Comparison of ENCODE assay signal across 23 cellular contexts in the genomic region with DNA sequence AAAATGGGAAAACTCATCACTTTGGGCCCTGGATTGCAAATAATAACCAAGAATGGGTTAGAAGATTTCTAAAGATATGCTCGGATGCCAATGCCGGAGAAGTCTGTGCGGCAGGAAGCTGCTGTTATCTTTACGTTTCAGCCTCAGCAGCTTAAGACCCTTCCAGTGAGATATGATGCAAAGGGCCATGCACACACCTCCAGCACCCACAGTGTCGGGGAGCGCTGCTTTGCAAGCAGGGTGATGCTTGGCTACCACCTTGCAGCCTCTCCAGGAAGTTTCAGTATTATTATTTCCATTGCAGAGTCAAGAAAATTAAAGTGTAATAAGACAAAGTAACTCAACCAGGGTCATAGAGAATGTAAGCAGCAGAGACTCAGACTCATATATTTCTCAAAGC.
"Had no signal": no experiment of that assay in that cellular context is flagged by ENCODE, and none has a peak within 500 bp of the region (broad histone marks: within the 10 kb centered on the region; RNA-seq: fewer than 3 reads in every experiment).

No MANE protein-coding gene starts in this region.

- H3K27me3 ChIP-seq: esophagus muscularis mucosa, foreskin keratinocyte, left lung, neutrophil, ovary, spleen, tibial nerve had no signal

- DNase-seq: activated CD4-positive, alpha-beta T cell treated with anti-CD3 and anti-CD28 coated beads for 1 hour; activated CD4-positive, alpha-beta T cell treated with anti-CD3 and anti-CD28 coated beads, Interleukin-2, amount 50 U/mL, for 1 hour; activated CD8-positive, alpha-beta T cell treated with anti-CD3 and anti-CD28 coated beads for 36 hours; activated gamma-delta T cell treated with Interleukin-2 at 50 U/mL for 16 hours; activated naive CD4-positive, alpha-beta T cell treated with anti-CD3 and anti-CD28 coated beads, Interleukin-2, amount 50 U/mL, for 16 hours; activated T-cell treated with anti-CD3 and anti-CD28 coated beads, Interleukin-2, amount 50 U/mL, for 4 hours; amniotic stem cell; central memory CD4-positive, alpha-beta T cell; left lung; naive B cell; nephron progenitor cell; ovary; retina; spleen; stimulated activated naive CD4-positive, alpha-beta T cell; T-helper 17 cell had no signal

- H3K4me1 ChIP-seq: left lung, tibial nerve had no signal

- H3K9me3 ChIP-seq: esophagus muscularis mucosa, left lung, neutrophil, ovary, spleen, tibial nerve had no signal

- H3K36me3 ChIP-seq: esophagus muscularis mucosa, left lung, neutrophil, ovary, spleen, tibial nerve had no signal

- H3K27ac ChIP-seq: esophagus muscularis mucosa, foreskin keratinocyte, left lung, neutrophil, ovary, spleen, tibial nerve had no signal

- H3K4me3 ChIP-seq: esophagus muscularis mucosa, left lung, lung, ovary, spleen, tibial nerve had no signal

- ATAC-seq: activated CD8-positive, alpha-beta T cell treated with anti-CD3 and anti-CD28 coated beads for 36 hours; activated T-cell treated with anti-CD3 and anti-CD28 coated beads, Interleukin-2, amount 50 U/mL, for 4 hours; activated T-helper 17 cell treated with anti-CD3 and anti-CD28 coated beads, Interleukin-2, amount 50 U/mL, for 72 hours; T-helper 17 cell; WTC11 had no signal
